In the genomic region with DNA sequence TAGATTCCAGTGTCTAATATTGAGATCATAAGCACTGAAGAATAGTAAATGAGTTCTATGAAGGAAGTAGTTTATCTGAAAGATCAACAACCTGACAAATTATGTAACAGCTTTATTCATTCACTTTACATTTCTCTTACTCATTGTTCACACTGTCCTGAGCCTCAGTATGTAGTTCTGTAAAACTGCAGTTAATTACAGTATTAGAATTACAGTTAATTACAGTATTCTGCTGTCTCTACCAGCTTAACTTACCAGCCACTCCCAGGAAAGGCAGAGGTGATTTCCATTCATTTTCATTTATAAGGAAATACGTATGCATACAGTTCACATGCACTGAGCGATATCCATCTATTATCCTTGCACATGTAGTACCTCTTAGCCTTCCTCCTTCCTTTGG, we compare ENCODE assay signal across 15 cellular contexts. TPM values are rescaled to one million over a fixed set of nuclear protein-coding genes. Genes with fewer than 3 reads are reported as not detected.
DNase-seq lines count a peak whose midpoint lies in the region; ATAC-seq and TF ChIP-seq lines count a peak whose summit lies in the region.
"Had no signal": no experiment of that assay in that cellular context is flagged by ENCODE, and none has a peak within 500 bp of the region (broad histone marks: within the 10 kb centered on the region; RNA-seq: fewer than 3 reads in every experiment).

No MANE protein-coding gene starts in this region.

- DNase-seq in MCF 10A (ENCODE audit: unreplicated experiment) (no peak), breast epithelium (ENCODE audit: low spot score in 2 of 2) (no peak), OCI-M1 (lab: John Stamatoyannopoulos, UW) (peak; percentile 38), epithelial cell of esophagus (ENCODE audit: low read depth) (peak; percentile 18), GM03348 (ENCODE audit: low spot score) (no peak), Ammon's horn (ENCODE audit: low spot score) (no peak), NCI-H1048 (lab: John Stamatoyannopoulos, UW) (no peak)
- DNase-seq: activated effector memory CD4-positive, alpha-beta T cell treated with Interleukin-2 at 50 U/mL for 16 hours; Caco-2; foreskin keratinocyte; NK-92 treated with Interleukin-12 subunit alpha and Interleukin-12 subunit beta, amount 100 ng/mL, for 24 hours; right lobe of liver; WERI-Rb-1 had no signal

- peak overlapping the region; percentile 46 for H3K27ac Mint-ChIP-seq in MCF 10A (ENCODE audit: low read depth, unreplicated experiment)

- no peaks in the 10 kb centered on the region for H3K4me1 ChIP-seq in breast epithelium
- H3K4me1 ChIP-seq: right lobe of liver had no signal

- H3K4me3 Mint-ChIP-seq in MCF 10A (ENCODE audit: unreplicated experiment): no peak overlapping the region

- H3K27ac ChIP-seq in breast epithelium: no peak overlapping the region
- H3K27ac ChIP-seq: foreskin keratinocyte, right lobe of liver, vagina, WERI-Rb-1 had no signal

- H3K4me3 ChIP-seq in breast epithelium (no peak overlapping the region), epithelial cell of esophagus (ENCODE audit: low read length) (no peak overlapping the region)
- H3K4me3 ChIP-seq: right lobe of liver, vagina had no signal

- CTCF ChIA-PET in MCF 10A (lab: Yijun Ruan, JAX): interaction anchor here (0.9 to 1.5 kb wide), 2 partner anchors 9 kb away, joined by 3 to 6 read pairs; no protein-coding TSS in a partner anchor

- intact Hi-C loops in MCF 10A (cut with micrococcal nuclease) (no loop called here), breast epithelium (cut with DNase I; ENCODE audit: low total_unique reads) (no loop called here)

- no peak for TF ChIP-seq POLR2A in breast epithelium (IDR thresholded peaks at IDR 0.05)

- no peaks in the 10 kb centered on the region for H3K9me3 ChIP-seq in breast epithelium
- H3K9me3 ChIP-seq: Caco-2, right lobe of liver, vagina had no signal

- no peak for ATAC-seq in HG03135 (IDR thresholded peaks at IDR 0.05; ENCODE audit: unreplicated experiment)
- ATAC-seq: foreskin keratinocyte, right lobe of liver had no signal

- no peak for TF ChIP-seq CTCF in MCF 10A (IDR thresholded peaks at IDR 0.05; ENCODE audit: unreplicated experiment)
- TF ChIP-seq CTCF in breast epithelium (IDR thresholded peaks at IDR 0.05): no peak
- TF ChIP-seq CTCF in epithelial cell of esophagus (IDR thresholded peaks at IDR 0.05; ENCODE audit: insufficient read depth, low read depth, low read length, missing control alignments): no peak

- peaks cover 21% of the 10 kb centered on the region for H3K36me3 Mint-ChIP-seq in MCF 10A (ENCODE audit: insufficient read depth, unreplicated experiment)

- no peaks in the 10 kb centered on the region for H3K27me3 Mint-ChIP-seq in MCF 10A (ENCODE audit: insufficient read depth, unreplicated experiment)

- POLR2A ChIA-PET in MCF 10A (lab: Yijun Ruan, JAX): interaction anchor here (0.6 to 5.4 kb wide), 4 partner anchors 10 to 32 kb away, joined by 3 to 43 read pairs (median 4); partner anchors contain the start of gene NFKB1

- BruUV-seq in MCF 10A (replicated peaks; lab: Mats Ljungman, UMichigan): no TSS peak

- no peaks in the 10 kb centered on the region for H3K36me3 ChIP-seq in breast epithelium
- H3K36me3 ChIP-seq: WERI-Rb-1 had no signal

- no peaks in the 10 kb centered on the region for H3K9me3 Mint-ChIP-seq in MCF 10A (ENCODE audit: unreplicated experiment)

- H3K4me1 Mint-ChIP-seq in MCF 10A (ENCODE audit: insufficient read depth, unreplicated experiment): peaks cover 9% of the 10 kb centered on the region

- H3K27me3 ChIP-seq in breast epithelium: no peaks in the 10 kb centered on the region
- H3K27me3 ChIP-seq: foreskin keratinocyte, right lobe of liver, vagina had no signal

RNA-seq across cellular contexts. Expression of gene NFKB1, which starts 32.8 kb away (rescaled TPM):
- total RNA-seq in MCF 10A (2022) (40.1 and 70.9 TPM in 2 replicates), breast epithelium (10 to 100 TPM; 30.2 to 52.5 (median 42.6) TPM)

Comparison
In these comparisons a context has a peak if more than half of its experiments do, and no peak if none do; other contexts are left out.
1. DNase-seq: peak in OCI-M1 (single experiment) and epithelial cell of esophagus (single experiment); none in MCF 10A (single experiment), breast epithelium (0 of 2), GM03348 (single experiment), Ammon's horn (single experiment) and NCI-H1048 (single experiment).